Comparison of ENCODE assay signal across 14 cellular contexts in the genomic region with DNA sequence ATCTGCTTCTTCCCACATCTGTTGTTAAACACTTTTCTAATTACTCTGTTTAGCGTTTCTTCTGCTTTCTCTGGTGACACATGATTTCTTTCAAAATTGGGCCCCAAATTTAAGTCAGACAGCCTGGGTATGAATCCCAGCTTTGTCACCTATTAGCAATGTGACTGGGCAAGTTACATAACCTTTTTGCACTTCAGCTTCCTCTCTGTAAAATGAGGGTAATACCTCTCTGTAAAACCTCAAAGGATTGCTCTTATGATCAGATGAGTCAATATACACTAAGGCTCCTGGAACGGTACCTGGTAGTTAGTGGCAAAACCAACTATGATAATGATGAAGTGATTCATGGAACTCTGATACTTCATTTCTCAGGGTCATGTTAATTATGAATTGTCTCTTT. TPM values are rescaled to one million over a fixed set of nuclear protein-coding genes. Genes with fewer than 3 reads are reported as not detected.
DNase-seq lines count a peak whose midpoint lies in the region; ATAC-seq lines count a peak whose summit lies in the region.
"Had no signal": no experiment of that assay in that cellular context is flagged by ENCODE, and none has a peak within 500 bp of the region (broad histone marks: within the 10 kb centered on the region; RNA-seq: fewer than 3 reads in every experiment).

No MANE protein-coding gene starts in this region.

- DNase-seq in activated T-cell treated with anti-CD3 and anti-CD28 coated beads, Interleukin-2, amount 50 U/mL, for 72 hours, result no peak
- DNase-seq in activated T-cell treated with anti-CD3 and anti-CD28 coated beads, Interleukin-2, amount 50 U/mL, for 1 hour, result no peak
- peak; percentile 92 for DNase-seq in NOMO-1 treated with DMSO at 0.1 percent for 48 hours (lab: John Stamatoyannopoulos, UW; ENCODE audit: unreplicated experiment)
- DNase-seq in stimulated activated effector memory CD8-positive, alpha-beta T cell treated with anti-CD3 and anti-CD28 coated beads, Interleukin-12 subunit alpha, Interleukin-12 subunit beta, amount 100 ng/mL, for 72 hours (ENCODE audit: low spot score in 2 of 2), result no peak
- DNase-seq in GDM1 (lab: John Stamatoyannopoulos, UW), result no peak
- DNase-seq in stimulated activated CD4-positive, alpha-beta T cell treated with anti-CD3 and anti-CD28 coated beads, Interleukin-2, amount 100 ng/mL, for 48 hours, result no peak
- DNase-seq: AML-193; DND-41; effector CD4-positive, alpha-beta T cell; hippocampal formation; KBM-7; uterus had no signal

- no peaks in the 10 kb centered on the region for H3K27me3 Mint-ChIP-seq in activated T-cell treated with anti-CD3 and anti-CD28 coated beads, Interleukin-2, amount 50 U/mL, for 72 hours (ENCODE audit: low read depth)

- ATAC-seq in activated T-cell treated with anti-CD3 and anti-CD28 coated beads, Interleukin-2, amount 50 U/mL, for 72 hours (replicated peaks in 1 of 2), result peak; percentile 78 to 89
- ATAC-seq in stimulated activated effector memory CD8-positive, alpha-beta T cell treated with anti-CD3 and anti-CD28 coated beads, Interleukin-12 subunit alpha, Interleukin-12 subunit beta, amount 100 ng/mL, for 72 hours, result peak; percentile 89
- no peak for ATAC-seq in HG03469 (IDR thresholded peaks at IDR 0.05; ENCODE audit: unreplicated experiment)

- peaks cover 0 to 1% of the 10 kb centered on the region in 2 donors for H3K9me3 Mint-ChIP-seq in activated T-cell treated with anti-CD3 and anti-CD28 coated beads, Interleukin-2, amount 50 U/mL, for 72 hours
- H3K9me3 Mint-ChIP-seq in stimulated activated effector memory CD8-positive, alpha-beta T cell treated with anti-CD3 and anti-CD28 coated beads, Interleukin-12 subunit alpha, Interleukin-12 subunit beta, amount 100 ng/mL, for 72 hours, result peaks cover 2% of the 10 kb centered on the region

- H3K27ac Mint-ChIP-seq in activated T-cell treated with anti-CD3 and anti-CD28 coated beads, Interleukin-2, amount 50 U/mL, for 72 hours, result peak overlapping the region; percentile 59
- H3K27ac Mint-ChIP-seq in stimulated activated effector memory CD8-positive, alpha-beta T cell treated with anti-CD3 and anti-CD28 coated beads, Interleukin-12 subunit alpha, Interleukin-12 subunit beta, amount 100 ng/mL, for 72 hours, result peak overlapping the region; percentile 70

- peaks cover 2 to 4% of the 10 kb centered on the region in 2 donors for H3K36me3 Mint-ChIP-seq in activated T-cell treated with anti-CD3 and anti-CD28 coated beads, Interleukin-2, amount 50 U/mL, for 72 hours (ENCODE audit: insufficient read depth in 2 of 2)
- peaks cover 36% of the 10 kb centered on the region for H3K36me3 Mint-ChIP-seq in stimulated activated effector memory CD8-positive, alpha-beta T cell treated with anti-CD3 and anti-CD28 coated beads, Interleukin-12 subunit alpha, Interleukin-12 subunit beta, amount 100 ng/mL, for 72 hours

- H3K27ac ChIP-seq in cingulate gyrus (ENCODE audit: low read depth, low read length), result peak overlapping the region; percentile 69
- H3K27ac ChIP-seq: uterus had no signal

- H3K4me3 Mint-ChIP-seq in activated T-cell treated with anti-CD3 and anti-CD28 coated beads, Interleukin-2, amount 50 U/mL, for 72 hours, result peak overlapping the region in 1 of 2 donors; percentile 9
- H3K4me3 Mint-ChIP-seq in stimulated activated effector memory CD8-positive, alpha-beta T cell treated with anti-CD3 and anti-CD28 coated beads, Interleukin-12 subunit alpha, Interleukin-12 subunit beta, amount 100 ng/mL, for 72 hours, result peak overlapping the region; percentile 3

- H3K4me1 Mint-ChIP-seq in activated T-cell treated with anti-CD3 and anti-CD28 coated beads, Interleukin-2, amount 50 U/mL, for 72 hours (ENCODE audit: low read depth), result peaks cover 9% of the 10 kb centered on the region
- H3K4me1 Mint-ChIP-seq in stimulated activated effector memory CD8-positive, alpha-beta T cell treated with anti-CD3 and anti-CD28 coated beads, Interleukin-12 subunit alpha, Interleukin-12 subunit beta, amount 100 ng/mL, for 72 hours, result peaks cover 12% of the 10 kb centered on the region

RNA-seq across cellular contexts. Expression of gene E2F7, which starts 33.0 kb away (rescaled TPM):
- 1 to 10 TPM; 4.9 to 5.7 TPM for total RNA-seq in activated T-cell treated with anti-CD3 and anti-CD28 coated beads, Interleukin-2, amount 50 U/mL, for 72 hours
